In genomic region chr10:209357-209756, GRCh38 we compare ENCODE assay signal across 16 cellular contexts.
DNase-seq lines count a peak whose midpoint lies in the region; ATAC-seq and TF ChIP-seq lines count a peak whose summit lies in the region.
"Had no signal": no experiment of that assay in that cellular context is flagged by ENCODE, and none has a peak within 500 bp of the region (broad histone marks: within the 10 kb centered on the region; RNA-seq: fewer than 3 reads in every experiment).

No MANE protein-coding gene starts in this region.

- DNase-seq in ACHN: peak; percentile 25
- DNase-seq in HCEC 1CT: peak; percentile 25
- DNase-seq in hepatocyte (ENCODE audit: low spot score): no peak
- no peak for DNase-seq in activated gamma-delta T cell treated with Interleukin-2 at 50 U/mL for 16 hours
- DNase-seq: CD4-positive, CD25-positive, alpha-beta regulatory T cell; dorsolateral prefrontal cortex; heart left ventricle; MM.1S; NCI-H226; pancreas; Right ventricle myocardium superior had no signal

- H3K27ac ChIP-seq in SU-DHL-6 (ENCODE audit: low read depth, low read length) (no peak overlapping the region), hepatocyte (no peak overlapping the region)
- H3K27ac ChIP-seq: dorsolateral prefrontal cortex, heart left ventricle, pancreas had no signal

- no peaks in the 10 kb centered on the region for H3K27me3 ChIP-seq in SU-DHL-6 (ENCODE audit: low read length)
- H3K27me3 ChIP-seq in hepatocyte: no peaks in the 10 kb centered on the region
- H3K27me3 ChIP-seq: dorsolateral prefrontal cortex, heart left ventricle, pancreas had no signal

- no peaks in the 10 kb centered on the region for H3K9me3 ChIP-seq in SU-DHL-6 (ENCODE audit: insufficient read depth, low read length)
- no peaks in the 10 kb centered on the region for H3K9me3 ChIP-seq in hepatocyte (ENCODE audit: low read depth)
- H3K9me3 ChIP-seq: heart left ventricle, pancreas had no signal

- H2AFZ ChIP-seq in SU-DHL-6 (ENCODE audit: low read depth, low read length, severe bottlenecking): no peak overlapping the region
- no peak overlapping the region for H2AFZ ChIP-seq in hepatocyte

- WGBS in hepatocyte (ENCODE audit: low lambda C conversion rate, missing lambda C conversion rate): 96% methylated on average over 6 of the region's 6 CpGs

- H3K79me2 ChIP-seq in SU-DHL-6 (ENCODE audit: insufficient read depth, low read length) (no peaks in the 10 kb centered on the region), hepatocyte (peaks cover 18% of the 10 kb centered on the region)

- H3K36me3 ChIP-seq in SU-DHL-6 (ENCODE audit: low read length): no peaks in the 10 kb centered on the region
- H3K36me3 ChIP-seq in hepatocyte (replicated peaks; ENCODE audit: insufficient read depth, low read depth): no peaks in the 10 kb centered on the region

- no peak overlapping the region for H3K9ac ChIP-seq in SU-DHL-6 (ENCODE audit: low read length)

- in situ Hi-C loops in ACHN (cut with HindIII; ENCODE audit: low pct_ligation_motif_present, low pct_unique_long_range_greater_than_20kb, low sequenced_read_pairs): no loop called here

- H3K4me2 ChIP-seq in SU-DHL-6 (ENCODE audit: low read depth, low read length, poor library complexity, severe bottlenecking) (no peak overlapping the region), hepatocyte (no peak overlapping the region)

- no peaks in the 10 kb centered on the region for H3K4me1 ChIP-seq in hepatocyte (ENCODE audit: insufficient read depth)
- H3K4me1 ChIP-seq: heart left ventricle had no signal

- no peaks in the 10 kb centered on the region for H3F3A ChIP-seq in SU-DHL-6 (ENCODE audit: insufficient read depth)

- peak; percentile 21 for TF ChIP-seq CTCF in SU-DHL-6 (IDR thresholded peaks at IDR 0.05; ENCODE audit: insufficient read depth, low read length, poor library complexity, severe bottlenecking)
- peak; percentile 11 for TF ChIP-seq CTCF in hepatocyte (IDR thresholded peaks at IDR 0.05; ENCODE audit: poor library complexity)

- H4K20me1 ChIP-seq in SU-DHL-6 (ENCODE audit: low read depth, low read length) (no peaks in the 10 kb centered on the region), hepatocyte (ENCODE audit: insufficient read depth, poor library complexity, severe bottlenecking) (no peaks in the 10 kb centered on the region)

- no peak for ATAC-seq in GM18519 (IDR thresholded peaks at IDR 0.05; ENCODE audit: low FRiP score, unreplicated experiment)
- ATAC-seq in activated CD4-positive, CD25-positive, alpha-beta regulatory T cell treated with anti-CD3 and anti-CD28 coated beads, Interleukin-2, amount 50 U/mL, for 24 hours: no peak
- no peak for ATAC-seq in GM18858 (IDR thresholded peaks at IDR 0.05; ENCODE audit: unreplicated experiment)
- ATAC-seq: activated naive CD4-positive, alpha-beta T cell treated with anti-CD3 and anti-CD28 coated beads, Interleukin-2, amount 50 U/mL, for 72 hours; heart left ventricle; pancreas had no signal

- H3K4me3 ChIP-seq in SU-DHL-6 (ENCODE audit: insufficient read depth, low read length, poor library complexity, severe bottlenecking) (no peak overlapping the region), hepatocyte (no peak overlapping the region)
- H3K4me3 ChIP-seq: dorsolateral prefrontal cortex, heart left ventricle, pancreas had no signal

- H3K9me2 ChIP-seq in SU-DHL-6 (replicated peaks; ENCODE audit: insufficient read depth, low read length) (no peaks in the 10 kb centered on the region), hepatocyte (replicated peaks; ENCODE audit: insufficient read depth) (no peaks in the 10 kb centered on the region)

Comparison
In these comparisons a context has a peak if more than half of its experiments do, and no peak if none do; other contexts are left out.
1. DNase-seq: peak in ACHN (single experiment) and HCEC 1CT (single experiment); none in hepatocyte (single experiment) and activated gamma-delta T cell treated with Interleukin-2 at 50 U/mL for 16 hours (single experiment).